In genomic region chr18:49059028-49059670, GRCh38 we compare ENCODE assay signal across 13 cellular contexts.
DNase-seq lines count a peak whose midpoint lies in the region; ATAC-seq and TF ChIP-seq lines count a peak whose summit lies in the region.
"Had no signal": no experiment of that assay in that cellular context is flagged by ENCODE, and none has a peak within 500 bp of the region (broad histone marks: within the 10 kb centered on the region; RNA-seq: fewer than 3 reads in every experiment).

No MANE protein-coding gene starts in this region.

- H3K36me3 ChIP-seq in BLaER1 treated with 17β-estradiol and CSF1 and Interleukin-3, amounts not matched to agents 10 nM and 100 nM: peaks cover 0 to 7% (median 0%) of the 10 kb centered on the region in 11 experiments; a peak in 3 of 22 replicates
- H3K36me3 ChIP-seq: prostate gland had no signal

- peaks cover 29% of the 10 kb centered on the region for H3K4me1 Mint-ChIP-seq in activated T-cell treated with anti-CD3 and anti-CD28 coated beads, Interleukin-2, amount 50 U/mL, for 72 hours (ENCODE audit: low read depth)

- H3K4me1 ChIP-seq in BLaER1 treated with 17β-estradiol and CSF1 and Interleukin-3, amounts not matched to agents 10 nM and 100 nM: peaks cover 66 to 98% (median 94%) of the 10 kb centered on the region in 10 experiments
- H3K4me1 ChIP-seq: prostate gland had no signal

- no peak overlapping the region for H3K27ac Mint-ChIP-seq in activated T-cell treated with anti-CD3 and anti-CD28 coated beads, Interleukin-2, amount 50 U/mL, for 72 hours
- H3K27ac Mint-ChIP-seq: activated naive CD8-positive, alpha-beta T cell treated with anti-CD3 and anti-CD28 coated beads, Interleukin-2, amount 50 U/mL, for 24 hours had no signal

- peak overlapping the region in 1 of 10 experiments; percentile 5; a peak in 1 of 20 replicates for H3K4me3 ChIP-seq in BLaER1 treated with 17β-estradiol and CSF1 and Interleukin-3, amounts not matched to agents 10 nM and 100 nM
- no peak overlapping the region for H3K4me3 ChIP-seq in foreskin fibroblast (ENCODE audit: low read depth in 1 of 2, low read length in 2 of 2)
- H3K4me3 ChIP-seq: prostate gland had no signal

- TF ChIP-seq CTCF in foreskin fibroblast (IDR thresholded peaks at IDR 0.05; ENCODE audit: low read depth, low read length): peak; percentile 19

- no peak overlapping the region for H3K4me3 Mint-ChIP-seq in activated T-cell treated with anti-CD3 and anti-CD28 coated beads, Interleukin-2, amount 50 U/mL, for 72 hours
- H3K4me3 Mint-ChIP-seq: activated naive CD8-positive, alpha-beta T cell treated with anti-CD3 and anti-CD28 coated beads, Interleukin-2, amount 50 U/mL, for 24 hours had no signal

- H3K9ac ChIP-seq in BLaER1 treated with 17β-estradiol and CSF1 and Interleukin-3, amounts not matched to agents 10 nM and 100 nM: peak overlapping the region in 2 of 11 experiments; percentile 19 to 50; a peak in 3 of 22 replicates

- no peaks in the 10 kb centered on the region for H3K9me3 Mint-ChIP-seq in activated T-cell treated with anti-CD3 and anti-CD28 coated beads, Interleukin-2, amount 50 U/mL, for 72 hours
- H3K9me3 Mint-ChIP-seq: activated naive CD8-positive, alpha-beta T cell treated with anti-CD3 and anti-CD28 coated beads, Interleukin-2, amount 50 U/mL, for 24 hours had no signal

- H3K4me2 ChIP-seq in BLaER1 treated with 17β-estradiol and CSF1 and Interleukin-3, amounts not matched to agents 10 nM and 100 nM: peak overlapping the region in 10 of 11 experiments; percentile 28 to 85 (median 75); a peak in 20 of 22 replicates

- H3K27me3 ChIP-seq in BLaER1 treated with 17β-estradiol and CSF1 and Interleukin-3, amounts not matched to agents 10 nM and 100 nM: no peaks in the 10 kb centered on the region

- H3K9me3 ChIP-seq in BLaER1 treated with 17β-estradiol and CSF1 and Interleukin-3, amounts not matched to agents 10 nM and 100 nM (replicated peaks in 1 of 11): no peaks in the 10 kb centered on the region
- H3K9me3 ChIP-seq: prostate gland had no signal

- peak overlapping the region in 8 of 11 experiments; percentile 22 to 95 (median 62); a peak in 15 of 22 replicates for H3K27ac ChIP-seq in BLaER1 treated with 17β-estradiol and CSF1 and Interleukin-3, amounts not matched to agents 10 nM and 100 nM
- H3K27ac ChIP-seq: HL-60, prostate gland had no signal

- ATAC-seq in GM18498 (IDR thresholded peaks at IDR 0.05; ENCODE audit: unreplicated experiment): no peak
- no peak for ATAC-seq in activated T-cell treated with anti-CD3 and anti-CD28 coated beads, Interleukin-2, amount 50 U/mL, for 72 hours (replicated peaks in 1 of 2)
- ATAC-seq in GM19452 (IDR thresholded peaks at IDR 0.05; ENCODE audit: unreplicated experiment): no peak
- ATAC-seq: activated naive CD8-positive, alpha-beta T cell treated with anti-CD3 and anti-CD28 coated beads, Interleukin-2, amount 50 U/mL, for 24 hours had no signal

- peaks cover 0 to 9% (median 0%) of the 10 kb centered on the region in 11 experiments; a peak in 3 of 22 replicates for H4K20me1 ChIP-seq in BLaER1 treated with 17β-estradiol and CSF1 and Interleukin-3, amounts not matched to agents 10 nM and 100 nM

- in situ Hi-C loops in SK-MEL-5 (cut with HindIII; ENCODE audit: low pct_unique_long_range_greater_than_20kb, low sequenced_read_pairs): no loop called here

- peak; percentile 6 for DNase-seq in HCEC 1CT
- DNase-seq in SK-MEL-5 (ENCODE audit: low read depth, low spot score): peak; percentile 58
- peak in 1 of 2 donors; percentile 22 for DNase-seq in foreskin fibroblast
- DNase-seq in activated T-cell treated with anti-CD3 and anti-CD28 coated beads, Interleukin-2, amount 50 U/mL, for 72 hours: no peak
- no peak for DNase-seq in Ammon's horn (ENCODE audit: low spot score)
- DNase-seq: activated naive CD8-positive, alpha-beta T cell treated with anti-CD3 and anti-CD28 coated beads, Interleukin-2, amount 50 U/mL, for 24 hours; NK-92 treated with Interleukin-12 subunit alpha and Interleukin-12 subunit beta, amount 100 ng/mL, for 24 hours; stimulated activated CD4-positive, alpha-beta T cell treated with anti-CD3 and anti-CD28 coated beads, Interleukin-4, amount 100 ng/mL, for 1 hour had no signal

- H3K36me3 Mint-ChIP-seq in activated T-cell treated with anti-CD3 and anti-CD28 coated beads, Interleukin-2, amount 50 U/mL, for 72 hours (ENCODE audit: insufficient read depth in 2 of 2): no peaks in the 10 kb centered on the region

- H3K27me3 Mint-ChIP-seq in activated T-cell treated with anti-CD3 and anti-CD28 coated beads, Interleukin-2, amount 50 U/mL, for 72 hours (ENCODE audit: low read depth): no peaks in the 10 kb centered on the region
- H3K27me3 Mint-ChIP-seq: activated naive CD8-positive, alpha-beta T cell treated with anti-CD3 and anti-CD28 coated beads, Interleukin-2, amount 50 U/mL, for 24 hours had no signal

Comparison
In these comparisons a context has a peak if more than half of its experiments do, and no peak if none do; other contexts are left out.
1. DNase-seq: peak in HCEC 1CT (single experiment) and SK-MEL-5 (single experiment); none in activated T-cell treated with anti-CD3 and anti-CD28 coated beads, Interleukin-2, amount 50 U/mL, for 72 hours (0 of 2) and Ammon's horn (single experiment).